17 cellular contexts compared by ENCODE assay signal in genomic region chr1:116677474-116678062, GRCh38. TPM values are rescaled to one million over a fixed set of nuclear protein-coding genes. Genes with fewer than 3 reads are reported as not detected.
DNase-seq lines count a peak whose midpoint lies in the region; ATAC-seq and TF ChIP-seq lines count a peak whose summit lies in the region.
"Had no signal": no experiment of that assay in that cellular context is flagged by ENCODE, and none has a peak within 500 bp of the region (broad histone marks: within the 10 kb centered on the region; RNA-seq: fewer than 3 reads in every experiment).

No MANE protein-coding gene starts in this region.

- TF ChIP-seq CTCF in nephron (IDR thresholded peaks at IDR 0.05; ENCODE audit: unreplicated experiment in 3 of 3) (no peak), mesothelial cell of epicardium (IDR thresholded peaks at IDR 0.05; ENCODE audit: unreplicated experiment) (no peak)

- CTCF ChIA-PET in CD4-positive, alpha-beta memory T cell (lab: Charles Lee; ENCODE audit: partially characterized antibody): interaction anchor here (1.6 kb wide), 1 partner anchor 15 kb away, joined by 5 read pairs; no protein-coding TSS in a partner anchor
- CTCF ChIA-PET in activated naive CD4-positive, alpha-beta T cell treated with anti-CD3 and anti-CD28 coated beads for 36 hours (lab: Charles Lee): interaction anchor here (1.2 kb wide), 1 partner anchor 103 kb away, joined by 4 read pairs; no protein-coding TSS in a partner anchor
- CTCF ChIA-PET in activated CD8-positive, alpha-beta memory T cell treated with anti-CD3 and anti-CD28 coated beads, Interleukin-2, amount 10 ng/mL, durations not matched to agents 7 days and 5 days (lab: Charles Lee): interaction anchor here (0.6 to 2.0 kb wide), 3 partner anchors 9 to 451 kb away, joined by 3 to 8 read pairs (median 4); partner anchors contain the start of gene IGSF3

- H3K4me3 ChIP-seq in CD4-positive, alpha-beta memory T cell (ENCODE audit: low read length in 2 of 2): no peak overlapping the region
- H3K4me3 ChIP-seq: A549 had no signal

- H3K4me1 Mint-ChIP-seq in nephron: peaks cover 34% of the 10 kb centered on the region
- H3K4me1 Mint-ChIP-seq in CD4-positive, alpha-beta memory T cell: peaks cover 0 to 3% (median under 1%) of the 10 kb centered on the region in 4 donors
- no peaks in the 10 kb centered on the region for H3K4me1 Mint-ChIP-seq in activated naive CD4-positive, alpha-beta T cell treated with anti-CD3 and anti-CD28 coated beads for 36 hours (ENCODE audit: low read depth)
- peaks cover 22% of the 10 kb centered on the region for H3K4me1 Mint-ChIP-seq in mesothelial cell of epicardium
- H3K4me1 Mint-ChIP-seq in activated CD8-positive, alpha-beta memory T cell treated with anti-CD3 and anti-CD28 coated beads, Interleukin-2, amount 10 ng/mL, durations not matched to agents 7 days and 5 days: peaks cover 1% of the 10 kb centered on the region

- H3K36me3 Mint-ChIP-seq in nephron (ENCODE audit: low read depth) (no peaks in the 10 kb centered on the region), mesothelial cell of epicardium (no peaks in the 10 kb centered on the region)
- H3K36me3 Mint-ChIP-seq in CD4-positive, alpha-beta memory T cell: no peaks in the 10 kb centered on the region
- H3K36me3 Mint-ChIP-seq in activated naive CD4-positive, alpha-beta T cell treated with anti-CD3 and anti-CD28 coated beads for 36 hours (ENCODE audit: low read depth): no peaks in the 10 kb centered on the region
- no peaks in the 10 kb centered on the region for H3K36me3 Mint-ChIP-seq in activated CD8-positive, alpha-beta memory T cell treated with anti-CD3 and anti-CD28 coated beads, Interleukin-2, amount 10 ng/mL, durations not matched to agents 7 days and 5 days

- POLR2A ChIA-PET in CD4-positive, alpha-beta memory T cell (lab: Charles Lee; ENCODE audit: partially characterized antibody): no interaction called here

- H3K4me1 ChIP-seq in CD4-positive, alpha-beta memory T cell (ENCODE audit: insufficient read depth, low read length): no peaks in the 10 kb centered on the region
- H3K4me1 ChIP-seq: A549, BE2C, Caco-2 had no signal

- H3K4me3 Mint-ChIP-seq in nephron: no peak overlapping the region
- no peak overlapping the region for H3K4me3 Mint-ChIP-seq in CD4-positive, alpha-beta memory T cell
- no peak overlapping the region for H3K4me3 Mint-ChIP-seq in activated naive CD4-positive, alpha-beta T cell treated with anti-CD3 and anti-CD28 coated beads for 36 hours
- H3K4me3 Mint-ChIP-seq in mesothelial cell of epicardium: no peak overlapping the region
- no peak overlapping the region for H3K4me3 Mint-ChIP-seq in activated CD8-positive, alpha-beta memory T cell treated with anti-CD3 and anti-CD28 coated beads, Interleukin-2, amount 10 ng/mL, durations not matched to agents 7 days and 5 days
- H3K4me3 Mint-ChIP-seq: CD8-positive, alpha-beta memory T cell; H9 had no signal

- H3K27ac Mint-ChIP-seq in nephron (peak overlapping the region in 2 of 3 experiments; percentile 10 to 31), mesothelial cell of epicardium (no peak overlapping the region)
- no peak overlapping the region for H3K27ac Mint-ChIP-seq in CD4-positive, alpha-beta memory T cell
- H3K27ac Mint-ChIP-seq in activated naive CD4-positive, alpha-beta T cell treated with anti-CD3 and anti-CD28 coated beads for 36 hours: no peak overlapping the region
- no peak overlapping the region for H3K27ac Mint-ChIP-seq in activated CD8-positive, alpha-beta memory T cell treated with anti-CD3 and anti-CD28 coated beads, Interleukin-2, amount 10 ng/mL, durations not matched to agents 7 days and 5 days
- H3K27ac Mint-ChIP-seq: CD8-positive, alpha-beta memory T cell; H9 had no signal

- H3K9me3 Mint-ChIP-seq in nephron (no peaks in the 10 kb centered on the region), mesothelial cell of epicardium (no peaks in the 10 kb centered on the region)
- H3K9me3 Mint-ChIP-seq in CD4-positive, alpha-beta memory T cell: no peaks in the 10 kb centered on the region
- H3K9me3 Mint-ChIP-seq in activated naive CD4-positive, alpha-beta T cell treated with anti-CD3 and anti-CD28 coated beads for 36 hours: no peaks in the 10 kb centered on the region
- no peaks in the 10 kb centered on the region for H3K9me3 Mint-ChIP-seq in activated CD8-positive, alpha-beta memory T cell treated with anti-CD3 and anti-CD28 coated beads, Interleukin-2, amount 10 ng/mL, durations not matched to agents 7 days and 5 days (ENCODE audit: low read depth)
- H3K9me3 Mint-ChIP-seq: CD8-positive, alpha-beta memory T cell; H9 had no signal

- H3K9me3 ChIP-seq in CD4-positive, alpha-beta memory T cell (ENCODE audit: control insufficient read depth in 1 of 2, low read length in 2 of 2): no peaks in the 10 kb centered on the region
- H3K9me3 ChIP-seq: BE2C, Caco-2 had no signal

- no peaks in the 10 kb centered on the region for H3K36me3 ChIP-seq in CD4-positive, alpha-beta memory T cell (ENCODE audit: insufficient read depth, low read length)
- H3K36me3 ChIP-seq: BE2C had no signal

- peak; percentile 3 for DNase-seq in dedifferentiated amniotic fluid mesenchymal stem cell (ENCODE audit: extremely low spot score)
- DNase-seq in glomerular visceral epithelial cell (ENCODE audit: extremely low spot score): peak; percentile 26
- no peak for DNase-seq in CD4-positive, alpha-beta memory T cell
- no peak for DNase-seq in activated naive CD4-positive, alpha-beta T cell treated with anti-CD3 and anti-CD28 coated beads for 36 hours
- DNase-seq in mesothelial cell of epicardium (ENCODE audit: low spot score in 2 of 2, unreplicated experiment in 2 of 2): no peak
- no peak for DNase-seq in activated CD8-positive, alpha-beta memory T cell treated with anti-CD3 and anti-CD28 coated beads, Interleukin-2, amount 10 ng/mL, durations not matched to agents 7 days and 5 days
- DNase-seq: BE2C; Caco-2; CD8-positive, alpha-beta memory T cell; DMS53; GF-D8; GOT3; H9; IMR-90 had no signal

- intact Hi-C loops in CD4-positive, alpha-beta memory T cell (cut with micrococcal nuclease): no loop called here
- intact Hi-C loops in activated naive CD4-positive, alpha-beta T cell treated with anti-CD3 and anti-CD28 coated beads for 36 hours (cut with micrococcal nuclease): no loop called here

- peaks cover 7% of the 10 kb centered on the region for H3K27me3 Mint-ChIP-seq in nephron (ENCODE audit: low read depth)
- H3K27me3 Mint-ChIP-seq in CD4-positive, alpha-beta memory T cell: peaks cover 9 to 16% of the 10 kb centered on the region in 2 donors
- peaks cover 11% of the 10 kb centered on the region for H3K27me3 Mint-ChIP-seq in activated naive CD4-positive, alpha-beta T cell treated with anti-CD3 and anti-CD28 coated beads for 36 hours (ENCODE audit: low read depth)
- no peaks in the 10 kb centered on the region for H3K27me3 Mint-ChIP-seq in mesothelial cell of epicardium (ENCODE audit: low read depth)
- peaks cover 45% of the 10 kb centered on the region for H3K27me3 Mint-ChIP-seq in activated CD8-positive, alpha-beta memory T cell treated with anti-CD3 and anti-CD28 coated beads, Interleukin-2, amount 10 ng/mL, durations not matched to agents 7 days and 5 days

- H3K27ac ChIP-seq in CD4-positive, alpha-beta memory T cell (ENCODE audit: low read depth, low read length): no peak overlapping the region
- H3K27ac ChIP-seq: A549, C4-2B had no signal

- no peak for ATAC-seq in activated CD8-positive, alpha-beta memory T cell treated with anti-CD3 and anti-CD28 coated beads, Interleukin-2, amount 10 ng/mL, durations not matched to agents 7 days and 5 days
- ATAC-seq: A549 had no signal

- H3K27me3 ChIP-seq in CD4-positive, alpha-beta memory T cell (ENCODE audit: insufficient read depth, low read length): no peaks in the 10 kb centered on the region
- H3K27me3 ChIP-seq: BE2C had no signal

RNA-seq across cellular contexts. Expression of gene IGSF3, which starts 10.0 kb away (rescaled TPM):
- total RNA-seq in CD4-positive, alpha-beta memory T cell: under 1 TPM in 1 of 2 experiments, not detected in 1; 0.06 TPM
- not detected for polyA plus RNA-seq in CD4-positive, alpha-beta memory T cell
- total RNA-seq in activated naive CD4-positive, alpha-beta T cell treated with anti-CD3 and anti-CD28 coated beads for 36 hours: under 1 TPM; 0.81 to 0.96 TPM
- 59.2 to 60.1 TPM (median 59.4 TPM) in 3 replicates for total RNA-seq in mesothelial cell of epicardium
- total RNA-seq in activated CD8-positive, alpha-beta memory T cell treated with anti-CD3 and anti-CD28 coated beads, Interleukin-2, amount 10 ng/mL, durations not matched to agents 7 days and 5 days: under 1 TPM; 0.03 to 0.91 TPM
- polyA plus RNA-seq: CD8-positive, alpha-beta memory T cell had no signal

Comparison
In these comparisons a context has a peak if more than half of its experiments do, and no peak if none do; other contexts are left out.
1. DNase-seq: peak in dedifferentiated amniotic fluid mesenchymal stem cell (single experiment) and glomerular visceral epithelial cell (single experiment); none in CD4-positive, alpha-beta memory T cell (0 of 5), activated naive CD4-positive, alpha-beta T cell treated with anti-CD3 and anti-CD28 coated beads for 36 hours (single experiment), mesothelial cell of epicardium (0 of 2) and activated CD8-positive, alpha-beta memory T cell treated with anti-CD3 and anti-CD28 coated beads, Interleukin-2, amount 10 ng/mL, durations not matched to agents 7 days and 5 days (single experiment).
2. H3K27ac Mint-ChIP-seq: peak in nephron (2 of 3); none in CD4-positive, alpha-beta memory T cell (0 of 7), activated naive CD4-positive, alpha-beta T cell treated with anti-CD3 and anti-CD28 coated beads for 36 hours (single experiment), mesothelial cell of epicardium (single experiment) and activated CD8-positive, alpha-beta memory T cell treated with anti-CD3 and anti-CD28 coated beads, Interleukin-2, amount 10 ng/mL, durations not matched to agents 7 days and 5 days (single experiment).
3. RNA of gene IGSF3, which starts 10.0 kb away (total RNA-seq): 59.2 to 60.1 TPM in mesothelial cell of epicardium; 0.81 to 0.96 TPM in activated naive CD4-positive, alpha-beta T cell treated with anti-CD3 and anti-CD28 coated beads for 36 hours, 0.03 to 0.91 TPM in activated CD8-positive, alpha-beta memory T cell treated with anti-CD3 and anti-CD28 coated beads, Interleukin-2, amount 10 ng/mL, durations not matched to agents 7 days and 5 days and 0.06 TPM in CD4-positive, alpha-beta memory T cell; every median in the first group is over 10 times any median in the second.